ENCODE assay signal across 7 cellular contexts in the genomic region with DNA sequence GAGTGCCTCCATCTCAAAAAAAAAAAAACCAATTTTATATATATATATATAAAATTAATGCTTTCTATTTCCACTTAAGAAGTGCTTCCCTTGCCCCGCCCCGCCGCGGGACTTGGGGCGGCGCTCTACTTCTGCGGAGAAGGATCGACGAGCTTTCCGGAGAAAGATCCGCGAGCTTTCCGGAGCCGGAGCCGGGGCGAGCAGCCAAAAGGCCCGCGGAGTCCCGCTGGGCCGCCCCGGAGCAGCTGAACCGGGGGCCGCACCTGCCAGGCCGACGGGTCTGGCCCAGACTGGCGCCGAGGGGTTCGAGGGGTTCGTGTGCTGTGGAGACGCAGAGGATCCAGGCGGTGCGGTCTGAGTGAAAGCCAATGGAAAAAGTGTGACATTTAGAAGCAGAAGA. TPM values are rescaled to one million over a fixed set of nuclear protein-coding genes. Genes with fewer than 3 reads are reported as not detected.
DNase-seq lines count a peak whose midpoint lies in the region; TF ChIP-seq lines count a peak whose summit lies in the region.

No MANE protein-coding gene starts in this region.

- H3K9me3 ChIP-seq in Peyer's patch (peaks cover 0 to 5% (median 0%) of the 10 kb centered on the region in 4 donors), smooth muscle cell (replicated peaks; ENCODE audit: low read depth) (no peaks in the 10 kb centered on the region)

- no peak overlapping the region for H3K9ac ChIP-seq in smooth muscle cell (ENCODE audit: low read depth)

- TF ChIP-seq CTCF in Peyer's patch (IDR thresholded peaks at IDR 0.05) (no peak), choroid plexus epithelial cell (conservative IDR thresholded peaks at IDR 0.05; ENCODE audit: low read depth, low read length) (peak; percentile 15), GM10266 (IDR thresholded peaks at IDR 0.05; ENCODE audit: control insufficient read depth, insufficient read depth, low read depth, missing control alignments) (no peak), smooth muscle cell (IDR thresholded peaks at IDR 0.05; ENCODE audit: borderline replicate concordance, insufficient read depth, poor library complexity, severe bottlenecking) (no peak)

- H3K36me3 ChIP-seq in Peyer's patch (no peaks in the 10 kb centered on the region), smooth muscle cell (ENCODE audit: low read depth) (no peaks in the 10 kb centered on the region)

- peaks cover 3% of the 10 kb centered on the region for H3F3A ChIP-seq in smooth muscle cell (ENCODE audit: low read depth)

- H3K4me2 ChIP-seq in smooth muscle cell, result no peak overlapping the region

- TF ChIP-seq POLR2A in Peyer's patch (IDR thresholded peaks at IDR 0.05), result no peak

- H4K20me1 ChIP-seq in smooth muscle cell (ENCODE audit: low read depth), result no peaks in the 10 kb centered on the region

- no peaks in the 10 kb centered on the region for H3K79me2 ChIP-seq in smooth muscle cell (ENCODE audit: low read depth)

- no peak overlapping the region for H2AFZ ChIP-seq in smooth muscle cell (ENCODE audit: low read depth)

- H3K4me3 ChIP-seq in Peyer's patch, result peak overlapping the region in 3 of 4 donors; percentile 18 to 56 (median 50)
- H3K4me3 ChIP-seq in choroid plexus epithelial cell (ENCODE audit: low read depth, low read length), result peak overlapping the region; percentile 51
- no peak overlapping the region for H3K4me3 ChIP-seq in smooth muscle cell

- H3K4me1 ChIP-seq in Peyer's patch, result no peaks in the 10 kb centered on the region
- no peaks in the 10 kb centered on the region for H3K4me1 ChIP-seq in smooth muscle cell (ENCODE audit: low read depth)

- DNase-seq in Peyer's patch (peak; percentile 18 to 66 (median 63)), choroid plexus epithelial cell (ENCODE audit: low read depth) (peak; percentile 74), left kidney (ENCODE audit: low read depth, low spot score) (peak; percentile 63), stromal cell of bone marrow (ENCODE audit: low read depth) (peak; percentile 36), GM10266 (ENCODE audit: extremely low spot score) (no peak), smooth muscle cell (lab: John Stamatoyannopoulos, UW; ENCODE audit: unreplicated experiment) (no peak), NCI-H2107 (lab: John Stamatoyannopoulos, UW) (no peak)

- H3K27ac ChIP-seq in Peyer's patch (peak overlapping the region in 1 of 4 donors; percentile 53), smooth muscle cell (ENCODE audit: low read depth) (no peak overlapping the region)

- 94% methylated on average over 32 of the region's 32 CpGs for WGBS in smooth muscle cell (ENCODE audit: low lambda C conversion rate)

- H3K27me3 ChIP-seq in Peyer's patch (no peaks in the 10 kb centered on the region), smooth muscle cell (ENCODE audit: low read depth) (no peaks in the 10 kb centered on the region)

RNA-seq across cellular contexts. Expression of gene TBC1D26, which starts 50.7 kb away (rescaled TPM):
- under 1 TPM in 1 of 4 donors, not detected in 3; 0.28 TPM for total RNA-seq in Peyer's patch
- total RNA-seq in smooth muscle cell, result 1.2 TPM in 1 of 2 replicates, not detected in the other
- polyA plus RNA-seq in smooth muscle cell, result 1.3 and 1.8 TPM in 2 replicates

Comparison
In these comparisons a context has a peak if more than half of its experiments do, and no peak if none do; other contexts are left out.
1. DNase-seq: peak in Peyer's patch (3 of 3), choroid plexus epithelial cell (single experiment), left kidney (single experiment) and stromal cell of bone marrow (single experiment); none in GM10266 (single experiment), smooth muscle cell (single experiment) and NCI-H2107 (single experiment).